2 cellular contexts compared by ENCODE assay signal in genomic region chr1:1861761-1862310, GRCh38.
TF ChIP-seq lines count a peak whose summit lies in the region.

No MANE protein-coding gene starts in this region.

TF ChIP-seq in HEK293, 187 proteins besides CTCF, POLR2A, EP300 and RAD21:
- TF ChIP-seq ZNF580 (tag by site-specific recombination; IDR thresholded peaks at IDR 0.05), result peak; percentile 45; the same call in 1 of the 2 replicates
- TF ChIP-seq ZNF121 (tag by site-specific recombination; IDR thresholded peaks at IDR 0.05), result peak; percentile 93
- TF ChIP-seq TRIM28 (IDR thresholded peaks at IDR 0.05; ENCODE audit: borderline replicate concordance, low read length), result peak; percentile 35; the same call in 1 of the 2 replicates
- peak; percentile 67; the same call in 1 of the 2 replicates for TF ChIP-seq ZNF280D (tag by site-specific recombination; IDR thresholded peaks at IDR 0.05)
- peak; percentile 52 for TF ChIP-seq SETDB1 (IDR thresholded peaks at IDR 0.05; ENCODE audit: insufficient read length, low read length)
- TF ChIP-seq SP7 (tag by site-specific recombination; IDR thresholded peaks at IDR 0.05), result 0 out of 2 replicates have a peak, but pooled peaks have one; percentile 10
TF ChIP-seq in HEK293: peak in this region for 6; not testable (repeated sequence) for 181.

TF ChIP-seq in HepG2, 621 proteins besides CTCF, POLR2A, EP300 and RAD21:
- TF ChIP-seq ZNF460 (CRISPR knock-in tag; IDR thresholded peaks at IDR 0.05; ENCODE audit: borderline replicate concordance) (peak; percentile 97), ZBTB33 (CRISPR knock-in tag; IDR thresholded peaks at IDR 0.05) (peak; percentile 69; the same call in 1 of the 2 replicates), ZNF121 (CRISPR knock-in tag; IDR thresholded peaks at IDR 0.05) (peak; percentile 78), CEBPB (IDR thresholded peaks at IDR 0.05; ENCODE audit: borderline replicate concordance, low read depth, low read length) (peak; percentile 27; the same call in 1 of the 2 replicates), KDM1A (CRISPR knock-in tag; IDR thresholded peaks at IDR 0.05) (peak; percentile 54; the same call in 1 of the 2 replicates), CEBPG (CRISPR knock-in tag; IDR thresholded peaks at IDR 0.05) (0 out of 2 replicates have a peak, but pooled peaks have one; percentile 9), ZMYM3 (CRISPR knock-in tag; IDR thresholded peaks at IDR 0.05) (peak; percentile 80)
